In the genomic region with DNA sequence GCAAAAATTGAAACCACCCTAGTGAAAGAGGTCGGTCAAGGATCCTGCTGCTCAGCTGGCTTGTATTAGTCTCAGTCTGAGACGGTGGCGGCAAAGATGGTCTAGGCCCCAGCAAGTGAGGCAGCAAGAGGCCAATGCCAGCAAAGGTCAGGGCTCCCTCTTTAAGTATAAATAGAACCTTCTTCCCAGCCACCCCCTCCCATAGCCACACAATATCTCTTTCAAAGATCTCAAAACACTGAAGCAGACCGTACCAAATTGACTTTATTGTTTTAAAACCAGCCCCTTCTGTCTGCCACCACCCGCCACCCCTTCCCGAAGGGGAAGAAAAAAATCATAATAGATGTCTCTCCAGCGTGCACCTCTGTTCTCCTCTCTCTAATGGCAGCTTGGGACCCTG, we compare ENCODE assay signal across 25 cellular contexts.
DNase-seq lines count a peak whose midpoint lies in the region; ATAC-seq and TF ChIP-seq lines count a peak whose summit lies in the region.
"Had no signal": no experiment of that assay in that cellular context is flagged by ENCODE, and none has a peak within 500 bp of the region (broad histone marks: within the 10 kb centered on the region; RNA-seq: fewer than 3 reads in every experiment).

No MANE protein-coding gene starts in this region.

- H3K27me3 ChIP-seq in AG04450 (ENCODE audit: control insufficient read depth, insufficient read depth, low read length) = peaks cover 4% of the 10 kb centered on the region
- no peaks in the 10 kb centered on the region for H3K27me3 ChIP-seq in SJCRH30
- H3K27me3 ChIP-seq in neural progenitor cell = no peaks in the 10 kb centered on the region
- no peaks in the 10 kb centered on the region for H3K27me3 ChIP-seq in osteoblast (ENCODE audit: insufficient read depth, low read length)
- peaks cover 12% of the 10 kb centered on the region for H3K27me3 ChIP-seq in GM23248 (replicated peaks; ENCODE audit: insufficient read depth)
- H3K27me3 ChIP-seq: BLaER1 treated with 17β-estradiol and CSF1 and Interleukin-3, amounts not matched to agents 10 nM and 100 nM had no signal

- WGBS in GM23248 (ENCODE audit: low coverage in 1 of 2, low lambda C conversion rate in 2 of 2, missing lambda C conversion rate in 2 of 2), 2 experiments = 48 to 51% methylated on average over 7 of the region's 7 CpGs

- H2AFZ ChIP-seq in neural progenitor cell (replicated peaks) (no peak overlapping the region), osteoblast (ENCODE audit: low read length) (no peak overlapping the region), GM23248 (no peak overlapping the region)

- no peak for TF ChIP-seq CTCF in AG04450 (IDR thresholded peaks at IDR 0.05; ENCODE audit: low read depth, low read length)
- no peak for TF ChIP-seq CTCF in neural progenitor cell (IDR thresholded peaks at IDR 0.05)
- TF ChIP-seq CTCF in osteoblast (IDR thresholded peaks at IDR 0.05; ENCODE audit: extremely low read depth, low read depth, low read length) = no peak

- no peaks in the 10 kb centered on the region for H3K79me2 ChIP-seq in neural progenitor cell (ENCODE audit: low read depth)
- no peaks in the 10 kb centered on the region for H3K79me2 ChIP-seq in osteoblast (ENCODE audit: insufficient read depth, low read length)
- no peaks in the 10 kb centered on the region for H3K79me2 ChIP-seq in GM23248 (ENCODE audit: insufficient read depth)

- ATAC-seq in HG03457 (IDR thresholded peaks at IDR 0.05; ENCODE audit: unreplicated experiment) = no peak
- ATAC-seq: Panc1 had no signal

- H3K9me2 ChIP-seq in GM23248 (ENCODE audit: insufficient read depth) = no peaks in the 10 kb centered on the region

- DNase-seq in AG04450 (ENCODE audit: low read depth, low spot score) (no peak), SJCRH30 (peak; percentile 97 to 99), islet precursor cell (peak; percentile 63), neural progenitor cell (ENCODE audit: low spot score) (no peak), osteoblast (ENCODE audit: insufficient read length, low spot score, missing footprints) (no peak), GM23248 (no peak)
- DNase-seq: CD4-positive, alpha-beta memory T cell; COR-L47; DMS79; EL; GF-D8; MM.1S; NCI-H1417; NCI-H1694 treated with DMSO at 0.1 percent for 48 hours; NCI-H2081; NCI-H2227 treated with DMSO at 0.1 percent for 48 hours; NCI-H510A; NCI-H69; SHP77 treated with DMSO at 0.1 percent for 48 hours had no signal

- H3K27me3 Mint-ChIP-seq in neural progenitor cell (ENCODE audit: insufficient read depth, low read depth) = peaks cover 2% of the 10 kb centered on the region

- H3K27ac ChIP-seq in AG04450 (ENCODE audit: low read depth, low read length) = peak overlapping the region; percentile 11
- H3K27ac ChIP-seq in SJCRH30 = peak overlapping the region; percentile 86
- no peak overlapping the region for H3K27ac ChIP-seq in neural progenitor cell
- no peak overlapping the region for H3K27ac ChIP-seq in osteoblast (ENCODE audit: low read depth, low read length)
- no peak overlapping the region for H3K27ac ChIP-seq in GM23248
- H3K27ac ChIP-seq: BLaER1 treated with 17β-estradiol and CSF1 and Interleukin-3, amounts not matched to agents 10 nM and 100 nM; HL-60; KMS-11 had no signal

- POLR2A ChIA-PET in AG04450 (lab: Yijun Ruan, JAX) = no interaction called here

- no peak overlapping the region for H3K9ac ChIP-seq in neural progenitor cell
- H3K9ac ChIP-seq in GM23248 = no peak overlapping the region
- H3K9ac ChIP-seq: BLaER1 treated with 17β-estradiol and CSF1 and Interleukin-3, amounts not matched to agents 10 nM and 100 nM; KMS-11 had no signal

- H4K20me1 ChIP-seq in neural progenitor cell (ENCODE audit: low read depth) = no peaks in the 10 kb centered on the region
- H4K20me1 ChIP-seq in osteoblast (ENCODE audit: insufficient read depth, low read length) = no peaks in the 10 kb centered on the region
- no peaks in the 10 kb centered on the region for H4K20me1 ChIP-seq in GM23248 (ENCODE audit: insufficient read depth)
- H4K20me1 ChIP-seq: BLaER1 treated with 17β-estradiol and CSF1 and Interleukin-3, amounts not matched to agents 10 nM and 100 nM had no signal

- H3K9me3 ChIP-seq in AG04450 (ENCODE audit: control insufficient read depth, insufficient read depth, low read length) (no peaks in the 10 kb centered on the region), SJCRH30 (replicated peaks) (peaks cover 9% of the 10 kb centered on the region), neural progenitor cell (ENCODE audit: low read depth) (no peaks in the 10 kb centered on the region), osteoblast (ENCODE audit: low read depth, low read length) (no peaks in the 10 kb centered on the region), GM23248 (ENCODE audit: low read depth) (no peaks in the 10 kb centered on the region)

- no peak overlapping the region for H3K4me2 ChIP-seq in neural progenitor cell
- H3K4me2 ChIP-seq in osteoblast (ENCODE audit: insufficient read depth, low read length) = no peak overlapping the region
- no peak overlapping the region for H3K4me2 ChIP-seq in GM23248 (ENCODE audit: unreplicated experiment)
- H3K4me2 ChIP-seq: BLaER1 treated with 17β-estradiol and CSF1 and Interleukin-3, amounts not matched to agents 10 nM and 100 nM; KMS-11 had no signal

- no peaks in the 10 kb centered on the region for H3K36me3 Mint-ChIP-seq in neural progenitor cell
- H3K36me3 Mint-ChIP-seq: CD4-positive, alpha-beta memory T cell had no signal

- peaks cover 12% of the 10 kb centered on the region for H3F3A ChIP-seq in neural progenitor cell (ENCODE audit: low read depth)
- no peaks in the 10 kb centered on the region for H3F3A ChIP-seq in GM23248 (ENCODE audit: insufficient read depth)

- no peaks in the 10 kb centered on the region for H3K9me3 Mint-ChIP-seq in neural progenitor cell

- peak overlapping the region; percentile 11 for H3K27ac Mint-ChIP-seq in neural progenitor cell
- H3K27ac Mint-ChIP-seq: CD4-positive, alpha-beta memory T cell; IgD-negative memory B cell had no signal

- in situ Hi-C loops in GM23248 (cut with MboI) = no loop called here

- H3K4me1 ChIP-seq in SJCRH30 (peaks cover 24% of the 10 kb centered on the region), neural progenitor cell (peaks cover 25% of the 10 kb centered on the region), osteoblast (ENCODE audit: insufficient read depth, low read length) (no peaks in the 10 kb centered on the region), GM23248 (ENCODE audit: insufficient read depth) (no peaks in the 10 kb centered on the region)

- no peak overlapping the region for H3K4me3 Mint-ChIP-seq in neural progenitor cell
- H3K4me3 Mint-ChIP-seq: CD4-positive, alpha-beta memory T cell had no signal

- H3K36me3 ChIP-seq in SJCRH30 (peaks cover 18% of the 10 kb centered on the region), neural progenitor cell (no peaks in the 10 kb centered on the region), osteoblast (ENCODE audit: insufficient read depth, low read length) (no peaks in the 10 kb centered on the region), GM23248 (ENCODE audit: low read depth) (no peaks in the 10 kb centered on the region)
- H3K36me3 ChIP-seq: BLaER1 treated with 17β-estradiol and CSF1 and Interleukin-3, amounts not matched to agents 10 nM and 100 nM had no signal

- H3K4me3 ChIP-seq in AG04450 (ENCODE audit: low read depth, low read length) (no peak overlapping the region), SJCRH30 (no peak overlapping the region), neural progenitor cell (no peak overlapping the region), osteoblast (ENCODE audit: insufficient read depth, low read length) (no peak overlapping the region), GM23248 (no peak overlapping the region)
- H3K4me3 ChIP-seq: BLaER1 treated with 17β-estradiol and CSF1 and Interleukin-3, amounts not matched to agents 10 nM and 100 nM had no signal

- CTCF ChIA-PET in AG04450 (lab: Charles Lee) = no interaction called here

- peaks cover 21% of the 10 kb centered on the region for H3K4me1 Mint-ChIP-seq in neural progenitor cell
- H3K4me1 Mint-ChIP-seq: CD4-positive, alpha-beta memory T cell; IgD-negative memory B cell had no signal

Comparison
In these comparisons a context has a peak if more than half of its experiments do, and no peak if none do; other contexts are left out.
1. DNase-seq: peak in SJCRH30 (2 of 2) and islet precursor cell (single experiment); none in AG04450 (single experiment), neural progenitor cell (single experiment), osteoblast (single experiment) and GM23248 (single experiment).
2. H3K27ac ChIP-seq: peak in AG04450 (single experiment) and SJCRH30 (single experiment); none in neural progenitor cell (single experiment), osteoblast (single experiment) and GM23248 (single experiment).